17 cellular contexts compared by ENCODE assay signal in genomic region chr5:50435131-50435530, GRCh38. TPM values are rescaled to one million over a fixed set of nuclear protein-coding genes. Genes with fewer than 3 reads are reported as not detected.
DNase-seq lines count a peak whose midpoint lies in the region; ATAC-seq lines count a peak whose summit lies in the region.
"Had no signal": no experiment of that assay in that cellular context is flagged by ENCODE, and none has a peak within 500 bp of the region (broad histone marks: within the 10 kb centered on the region; RNA-seq: fewer than 3 reads in every experiment).

No MANE protein-coding gene starts in this region.

- H3K27ac Mint-ChIP-seq in activated T-cell treated with anti-CD3 and anti-CD28 coated beads, Interleukin-2, amount 50 U/mL, for 72 hours = peak overlapping the region; percentile 96
- H3K27ac Mint-ChIP-seq in activated CD4-positive, alpha-beta memory T cell treated with anti-CD3 and anti-CD28 coated beads, Interleukin-2, amount 10 ng/mL, durations not matched to agents 7 days and 5 days = peak overlapping the region; percentile 1
- H3K27ac Mint-ChIP-seq in stimulated activated naive CD8-positive, alpha-beta T cell treated with anti-CD3 and anti-CD28 coated beads, Interleukin-15, amount 100 ng/mL, for 72 hours = peak overlapping the region; percentile 51 to 96
- H3K27ac Mint-ChIP-seq: H9 had no signal

- H3K9me3 Mint-ChIP-seq in activated T-cell treated with anti-CD3 and anti-CD28 coated beads, Interleukin-2, amount 50 U/mL, for 72 hours = no peaks in the 10 kb centered on the region
- H3K9me3 Mint-ChIP-seq in activated CD4-positive, alpha-beta memory T cell treated with anti-CD3 and anti-CD28 coated beads, Interleukin-2, amount 10 ng/mL, durations not matched to agents 7 days and 5 days = no peaks in the 10 kb centered on the region
- H3K9me3 Mint-ChIP-seq in stimulated activated naive CD8-positive, alpha-beta T cell treated with anti-CD3 and anti-CD28 coated beads, Interleukin-15, amount 100 ng/mL, for 72 hours = no peaks in the 10 kb centered on the region

- peak; percentile 22 to 39 for DNase-seq in activated T-cell treated with anti-CD3 and anti-CD28 coated beads, Interleukin-2, amount 50 U/mL, for 72 hours
- no peak for DNase-seq in activated T-cell treated with anti-CD3 and anti-CD28 coated beads, Interleukin-2, amount 50 U/mL, for 48 hours
- DNase-seq in activated CD4-positive, alpha-beta memory T cell treated with anti-CD3 and anti-CD28 coated beads, Interleukin-2, amount 10 ng/mL, durations not matched to agents 7 days and 5 days = no peak
- peak in 1 of 2 donors; percentile 34 for DNase-seq in stimulated activated naive CD8-positive, alpha-beta T cell treated with anti-CD3 and anti-CD28 coated beads, Interleukin-15, amount 100 ng/mL, for 72 hours
- DNase-seq in middle frontal gyrus (ENCODE audit: extremely low spot score, low spot score) (no peak), NOMO-1 (lab: John Stamatoyannopoulos, UW; ENCODE audit: unreplicated experiment in 2 of 2) (no peak), OCI-M2 (lab: John Stamatoyannopoulos, UW; ENCODE audit: unreplicated experiment) (no peak)
- DNase-seq: anterior cingulate cortex, cortex of kidney, DMS53, H9, mesenchymal stem cell, NCI-H1417 treated with DMSO at 0.1 percent for 48 hours, NCI-H510A, ovary, T-helper 9 cell had no signal

- CTCF ChIA-PET in activated CD4-positive, alpha-beta memory T cell treated with anti-CD3 and anti-CD28 coated beads, Interleukin-2, amount 10 ng/mL, durations not matched to agents 7 days and 5 days (lab: Charles Lee) = no interaction called here

- POLR2A ChIA-PET in activated CD4-positive, alpha-beta memory T cell treated with anti-CD3 and anti-CD28 coated beads, Interleukin-2, amount 10 ng/mL, durations not matched to agents 7 days and 5 days (lab: Charles Lee) = interaction anchor here (0.6 kb wide), 1 partner anchor 203 kb away, joined by 4 read pairs; no protein-coding TSS in a partner anchor

- peaks cover 0 to 4% of the 10 kb centered on the region in 2 donors for H3K36me3 Mint-ChIP-seq in activated T-cell treated with anti-CD3 and anti-CD28 coated beads, Interleukin-2, amount 50 U/mL, for 72 hours (ENCODE audit: insufficient read depth in 2 of 2)
- peaks cover 47% of the 10 kb centered on the region for H3K36me3 Mint-ChIP-seq in activated CD4-positive, alpha-beta memory T cell treated with anti-CD3 and anti-CD28 coated beads, Interleukin-2, amount 10 ng/mL, durations not matched to agents 7 days and 5 days (ENCODE audit: low read depth)

- H3K4me3 Mint-ChIP-seq in activated T-cell treated with anti-CD3 and anti-CD28 coated beads, Interleukin-2, amount 50 U/mL, for 72 hours = peak overlapping the region; percentile 58 to 90
- no peak overlapping the region for H3K4me3 Mint-ChIP-seq in activated CD4-positive, alpha-beta memory T cell treated with anti-CD3 and anti-CD28 coated beads, Interleukin-2, amount 10 ng/mL, durations not matched to agents 7 days and 5 days
- H3K4me3 Mint-ChIP-seq in stimulated activated naive CD8-positive, alpha-beta T cell treated with anti-CD3 and anti-CD28 coated beads, Interleukin-15, amount 100 ng/mL, for 72 hours = peak overlapping the region; percentile 22 to 69
- H3K4me3 Mint-ChIP-seq: H9 had no signal

- H3K4me1 Mint-ChIP-seq in activated T-cell treated with anti-CD3 and anti-CD28 coated beads, Interleukin-2, amount 50 U/mL, for 72 hours (ENCODE audit: low read depth) = peaks cover 77% of the 10 kb centered on the region
- peaks cover 75% of the 10 kb centered on the region for H3K4me1 Mint-ChIP-seq in activated CD4-positive, alpha-beta memory T cell treated with anti-CD3 and anti-CD28 coated beads, Interleukin-2, amount 10 ng/mL, durations not matched to agents 7 days and 5 days
- H3K4me1 Mint-ChIP-seq in stimulated activated naive CD8-positive, alpha-beta T cell treated with anti-CD3 and anti-CD28 coated beads, Interleukin-15, amount 100 ng/mL, for 72 hours = peaks cover 74% of the 10 kb centered on the region

- H3K27me3 Mint-ChIP-seq in activated T-cell treated with anti-CD3 and anti-CD28 coated beads, Interleukin-2, amount 50 U/mL, for 72 hours (ENCODE audit: low read depth) = no peaks in the 10 kb centered on the region
- no peaks in the 10 kb centered on the region for H3K27me3 Mint-ChIP-seq in activated CD4-positive, alpha-beta memory T cell treated with anti-CD3 and anti-CD28 coated beads, Interleukin-2, amount 10 ng/mL, durations not matched to agents 7 days and 5 days
- H3K27me3 Mint-ChIP-seq in stimulated activated naive CD8-positive, alpha-beta T cell treated with anti-CD3 and anti-CD28 coated beads, Interleukin-15, amount 100 ng/mL, for 72 hours = no peaks in the 10 kb centered on the region

- ATAC-seq in activated T-cell treated with anti-CD3 and anti-CD28 coated beads, Interleukin-2, amount 50 U/mL, for 72 hours (replicated peaks in 1 of 2) = peak; percentile 96
- peak; percentile 72 for ATAC-seq in HG02884 (IDR thresholded peaks at IDR 0.05; ENCODE audit: unreplicated experiment)
- ATAC-seq in stimulated activated naive CD8-positive, alpha-beta T cell treated with anti-CD3 and anti-CD28 coated beads, Interleukin-15, amount 100 ng/mL, for 72 hours = peak; percentile 98

RNA-seq across cellular contexts. Expression of gene EMB, which starts 6.0 kb away (rescaled TPM):
- 10 to 100 TPM; 68.0 to 94.6 TPM for total RNA-seq in activated T-cell treated with anti-CD3 and anti-CD28 coated beads, Interleukin-2, amount 50 U/mL, for 72 hours
- 100 to 1,000 TPM; 181 to 188 TPM for total RNA-seq in activated CD4-positive, alpha-beta memory T cell treated with anti-CD3 and anti-CD28 coated beads, Interleukin-2, amount 10 ng/mL, durations not matched to agents 7 days and 5 days

Comparison
In these comparisons a context has a peak if more than half of its experiments do, and no peak if none do; other contexts are left out.
1. DNase-seq: peak in activated T-cell treated with anti-CD3 and anti-CD28 coated beads, Interleukin-2, amount 50 U/mL, for 72 hours (2 of 2); none in activated T-cell treated with anti-CD3 and anti-CD28 coated beads, Interleukin-2, amount 50 U/mL, for 48 hours (0 of 2), activated CD4-positive, alpha-beta memory T cell treated with anti-CD3 and anti-CD28 coated beads, Interleukin-2, amount 10 ng/mL, durations not matched to agents 7 days and 5 days (single experiment), middle frontal gyrus (single experiment), NOMO-1 (0 of 2) and OCI-M2 (single experiment).
2. H3K27ac Mint-ChIP-seq: peak in every context shown above with its lines; median percentile 96 in activated T-cell treated with anti-CD3 and anti-CD28 coated beads, Interleukin-2, amount 50 U/mL, for 72 hours; 74 in stimulated activated naive CD8-positive, alpha-beta T cell treated with anti-CD3 and anti-CD28 coated beads, Interleukin-15, amount 100 ng/mL, for 72 hours; 1 in activated CD4-positive, alpha-beta memory T cell treated with anti-CD3 and anti-CD28 coated beads, Interleukin-2, amount 10 ng/mL, durations not matched to agents 7 days and 5 days.
3. Peak in every context shown above with its lines, with median percentiles within 50 percentile points of each other: ATAC-seq.